In the genomic region with DNA sequence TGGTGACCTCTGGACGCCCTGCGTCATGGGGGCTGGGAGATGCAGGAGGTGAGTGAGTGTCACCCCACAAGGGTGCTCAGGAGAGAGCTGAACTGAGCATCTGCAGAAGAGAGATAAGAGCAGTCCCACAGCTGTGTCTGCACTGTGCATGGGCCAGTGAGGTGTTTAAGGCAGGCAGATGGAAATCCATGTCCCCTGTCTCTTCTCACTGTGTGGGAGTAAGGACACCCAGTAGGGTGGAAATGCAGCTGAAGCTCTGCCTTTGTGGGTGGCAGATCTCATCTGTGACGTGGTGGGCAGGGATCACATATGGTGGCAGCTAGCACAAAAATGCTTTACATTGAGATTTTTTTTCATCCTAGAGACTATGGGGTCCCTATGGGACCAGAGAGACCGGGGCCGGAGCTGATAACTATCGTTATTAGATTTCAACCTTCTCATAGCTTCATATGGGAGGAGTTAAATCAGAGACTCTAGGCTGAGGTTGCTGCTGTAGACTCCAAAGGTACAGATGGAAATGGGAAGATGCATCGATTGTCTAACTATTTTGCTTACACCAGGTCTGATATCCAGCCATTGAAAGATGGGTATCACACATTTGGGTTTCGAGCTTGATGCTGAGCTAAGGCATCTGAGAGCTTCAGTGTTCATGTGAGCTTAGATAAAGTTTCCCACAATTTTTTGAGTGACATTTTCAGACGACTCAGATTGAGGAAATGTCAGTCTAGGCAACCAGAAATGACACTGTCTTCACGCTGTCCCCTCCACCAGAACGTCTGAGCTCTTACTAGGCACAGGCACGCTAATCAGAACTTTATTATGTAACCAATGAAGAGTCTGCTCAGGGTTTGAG, we compare ENCODE assay signal across 1 cellular context.
TF ChIP-seq lines count a peak whose summit lies in the region.

No MANE protein-coding gene starts in this region.

TF ChIP-seq in K562, 482 proteins besides CTCF, POLR2A, EP300 and RAD21 (continued from another document and continues in another):
- TF ChIP-seq GABPA (tag; conservative IDR thresholded peaks at IDR 0.05; ENCODE audit: low read depth) (0 out of 2 replicates have a peak, but pooled peaks have one; percentile 33), TGIF2 (CRISPR knock-in tag; IDR thresholded peaks at IDR 0.05) (no peak), NR3C1 (CRISPR knock-in tag; IDR thresholded peaks at IDR 0.05) (no peak), IFI16 (CRISPR knock-in tag; IDR thresholded peaks at IDR 0.05) (no peak), ZNF140 (CRISPR knock-in tag; IDR thresholded peaks at IDR 0.05) (no peak), SAFB (IDR thresholded peaks at IDR 0.05; ENCODE audit: borderline replicate concordance, low read depth, low read length) (no peak), PHB2 (IDR thresholded peaks at IDR 0.05; ENCODE audit: low read depth) (peak; percentile 94), SUPT5H (IDR thresholded peaks at IDR 0.05) (no peak), FOSL1 (tag; conservative IDR thresholded peaks at IDR 0.05) (peak; percentile 84), SRSF7 (optimal IDR thresholded peaks at IDR 0.05; ENCODE audit: low read depth, low read length) (no peak), ZNF184 (CRISPR knock-in tag; IDR thresholded peaks at IDR 0.05) (no peak), RBM25 (IDR thresholded peaks at IDR 0.05; ENCODE audit: low read depth, low read length, severe bottlenecking) (no peak), SETDB1 (IDR thresholded peaks at IDR 0.05; ENCODE audit: low read length) (no peak), CSDE1 (IDR thresholded peaks at IDR 0.05) (no peak), FIP1L1 (IDR thresholded peaks at IDR 0.05; ENCODE audit: low read depth, low read length, poor library complexity, severe bottlenecking) (no peak), MYNN (IDR thresholded peaks at IDR 0.05) (peak; percentile 95), MYNN (CRISPR knock-in tag; IDR thresholded peaks at IDR 0.05) (no peak), CBX5 (IDR thresholded peaks at IDR 0.05; ENCODE audit: borderline replicate concordance, low read depth) (peak; percentile 67; the same call in 1 of the 2 replicates), PHF21A (IDR thresholded peaks at IDR 0.05; ENCODE audit: borderline replicate concordance, low read depth) (peak; percentile 97), RNF2 (IDR thresholded peaks at IDR 0.05) (peak; percentile 97), MAFF (IDR thresholded peaks at IDR 0.05; ENCODE audit: low read length) (peak; percentile 1; the same call in 1 of the 2 replicates), TEAD4 (IDR thresholded peaks at IDR 0.05; ENCODE audit: low read length) (peak; percentile 99), TEAD4 (CRISPR knock-in tag; IDR thresholded peaks at IDR 0.05; ENCODE audit: borderline replicate concordance) (no peak), CEBPG (CRISPR knock-in tag; IDR thresholded peaks at IDR 0.05) (no peak), CEBPG (tag; conservative IDR thresholded peaks at IDR 0.05 in 1 of 2, IDR thresholded peaks at IDR 0.05 in 1 of 2) (no peak), EP400 (IDR thresholded peaks at IDR 0.05) (no peak; the same call in 1 of the 2 replicates), PCBP1 (IDR thresholded peaks at IDR 0.05; ENCODE audit: low read depth, low read length, poor library complexity, severe bottlenecking) (no peak), KDM4B (IDR thresholded peaks at IDR 0.05; ENCODE audit: borderline replicate concordance in 2 of 2, low read depth in 1 of 2) (peak in 1 of 2 experiments; percentile 56; a peak in 1 of 4 replicates), KAT8 (IDR thresholded peaks at IDR 0.05; ENCODE audit: low read depth) (no peak), ELF4 (CRISPR knock-in tag; IDR thresholded peaks at IDR 0.05) (peak; percentile 67; the same call in 1 of the 2 replicates), TSC22D4 (tag; IDR thresholded peaks at IDR 0.05) (no peak), RBM14 (IDR thresholded peaks at IDR 0.05; ENCODE audit: borderline replicate concordance, insufficient read depth, low read depth, low read length) (no peak), WHSC1 (IDR thresholded peaks at IDR 0.05; ENCODE audit: low read length) (no peak), HOXB6 (CRISPR knock-in tag; IDR thresholded peaks at IDR 0.05; ENCODE audit: borderline replicate concordance) (no peak)
- TF ChIP-seq, protein P1, sequence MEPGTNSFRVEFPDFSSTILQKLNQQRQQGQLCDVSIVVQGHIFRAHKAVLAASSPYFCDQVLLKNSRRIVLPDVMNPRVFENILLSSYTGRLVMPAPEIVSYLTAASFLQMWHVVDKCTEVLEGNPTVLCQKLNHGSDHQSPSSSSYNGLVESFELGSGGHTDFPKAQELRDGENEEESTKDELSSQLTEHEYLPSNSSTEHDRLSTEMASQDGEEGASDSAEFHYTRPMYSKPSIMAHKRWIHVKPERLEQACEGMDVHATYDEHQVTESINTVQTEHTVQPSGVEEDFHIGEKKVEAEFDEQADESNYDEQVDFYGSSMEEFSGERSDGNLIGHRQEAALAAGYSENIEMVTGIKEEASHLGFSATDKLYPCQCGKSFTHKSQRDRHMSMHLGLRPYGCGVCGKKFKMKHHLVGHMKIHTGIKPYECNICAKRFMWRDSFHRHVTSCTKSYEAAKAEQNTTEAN (CRISPR knock-in tag; IDR thresholded peaks at IDR 0.05): no peak
- TF ChIP-seq, protein P2, sequence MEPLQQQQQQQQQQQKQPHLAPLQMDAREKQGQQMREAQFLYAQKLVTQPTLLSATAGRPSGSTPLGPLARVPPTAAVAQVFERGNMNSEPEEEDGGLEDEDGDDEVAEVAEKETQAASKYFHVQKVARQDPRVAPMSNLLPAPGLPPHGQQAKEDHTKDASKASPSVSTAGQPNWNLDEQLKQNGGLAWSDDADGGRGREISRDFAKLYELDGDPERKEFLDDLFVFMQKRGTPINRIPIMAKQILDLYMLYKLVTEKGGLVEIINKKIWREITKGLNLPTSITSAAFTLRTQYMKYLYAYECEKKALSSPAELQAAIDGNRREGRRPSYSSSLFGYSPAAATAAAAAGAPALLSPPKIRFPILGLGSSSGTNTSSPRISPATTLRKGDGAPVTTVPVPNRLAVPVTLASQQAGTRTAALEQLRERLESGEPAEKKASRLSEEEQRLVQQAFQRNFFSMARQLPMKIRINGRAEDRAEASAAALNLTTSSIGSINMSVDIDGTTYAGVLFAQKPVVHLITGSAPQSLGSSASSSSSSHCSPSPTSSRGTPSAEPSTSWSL (CRISPR knock-in tag; IDR thresholded peaks at IDR 0.05; ENCODE audit: borderline replicate concordance): no peak
- TF ChIP-seq, protein P3, sequence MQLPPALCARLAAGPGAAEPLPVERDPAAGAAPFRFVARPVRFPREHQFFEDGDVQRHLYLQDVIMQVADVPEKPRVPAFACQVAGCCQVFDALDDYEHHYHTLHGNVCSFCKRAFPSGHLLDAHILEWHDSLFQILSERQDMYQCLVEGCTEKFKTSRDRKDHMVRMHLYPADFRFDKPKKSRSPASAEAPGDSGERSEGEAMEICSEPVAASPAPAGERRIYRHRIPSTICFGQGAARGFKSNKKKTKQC (CRISPR knock-in tag; IDR thresholded peaks at IDR 0.05): no peak
- TF ChIP-seq, protein P4, sequence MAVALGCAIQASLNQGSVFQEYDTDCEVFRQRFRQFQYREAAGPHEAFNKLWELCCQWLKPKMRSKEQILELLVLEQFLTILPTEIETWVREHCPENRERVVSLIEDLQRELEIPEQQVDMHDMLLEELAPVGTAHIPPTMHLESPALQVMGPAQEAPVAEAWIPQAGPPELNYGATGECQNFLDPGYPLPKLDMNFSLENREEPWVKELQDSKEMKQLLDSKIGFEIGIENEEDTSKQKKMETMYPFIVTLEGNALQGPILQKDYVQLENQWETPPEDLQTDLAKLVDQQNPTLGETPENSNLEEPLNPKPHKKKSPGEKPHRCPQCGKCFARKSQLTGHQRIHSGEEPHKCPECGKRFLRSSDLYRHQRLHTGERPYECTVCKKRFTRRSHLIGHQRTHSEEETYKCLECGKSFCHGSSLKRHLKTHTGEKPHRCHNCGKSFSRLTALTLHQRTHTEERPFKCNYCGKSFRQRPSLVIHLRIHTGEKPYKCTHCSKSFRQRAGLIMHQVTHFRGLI (CRISPR knock-in tag; IDR thresholded peaks at IDR 0.05): no peak
- TF ChIP-seq, protein P5, sequence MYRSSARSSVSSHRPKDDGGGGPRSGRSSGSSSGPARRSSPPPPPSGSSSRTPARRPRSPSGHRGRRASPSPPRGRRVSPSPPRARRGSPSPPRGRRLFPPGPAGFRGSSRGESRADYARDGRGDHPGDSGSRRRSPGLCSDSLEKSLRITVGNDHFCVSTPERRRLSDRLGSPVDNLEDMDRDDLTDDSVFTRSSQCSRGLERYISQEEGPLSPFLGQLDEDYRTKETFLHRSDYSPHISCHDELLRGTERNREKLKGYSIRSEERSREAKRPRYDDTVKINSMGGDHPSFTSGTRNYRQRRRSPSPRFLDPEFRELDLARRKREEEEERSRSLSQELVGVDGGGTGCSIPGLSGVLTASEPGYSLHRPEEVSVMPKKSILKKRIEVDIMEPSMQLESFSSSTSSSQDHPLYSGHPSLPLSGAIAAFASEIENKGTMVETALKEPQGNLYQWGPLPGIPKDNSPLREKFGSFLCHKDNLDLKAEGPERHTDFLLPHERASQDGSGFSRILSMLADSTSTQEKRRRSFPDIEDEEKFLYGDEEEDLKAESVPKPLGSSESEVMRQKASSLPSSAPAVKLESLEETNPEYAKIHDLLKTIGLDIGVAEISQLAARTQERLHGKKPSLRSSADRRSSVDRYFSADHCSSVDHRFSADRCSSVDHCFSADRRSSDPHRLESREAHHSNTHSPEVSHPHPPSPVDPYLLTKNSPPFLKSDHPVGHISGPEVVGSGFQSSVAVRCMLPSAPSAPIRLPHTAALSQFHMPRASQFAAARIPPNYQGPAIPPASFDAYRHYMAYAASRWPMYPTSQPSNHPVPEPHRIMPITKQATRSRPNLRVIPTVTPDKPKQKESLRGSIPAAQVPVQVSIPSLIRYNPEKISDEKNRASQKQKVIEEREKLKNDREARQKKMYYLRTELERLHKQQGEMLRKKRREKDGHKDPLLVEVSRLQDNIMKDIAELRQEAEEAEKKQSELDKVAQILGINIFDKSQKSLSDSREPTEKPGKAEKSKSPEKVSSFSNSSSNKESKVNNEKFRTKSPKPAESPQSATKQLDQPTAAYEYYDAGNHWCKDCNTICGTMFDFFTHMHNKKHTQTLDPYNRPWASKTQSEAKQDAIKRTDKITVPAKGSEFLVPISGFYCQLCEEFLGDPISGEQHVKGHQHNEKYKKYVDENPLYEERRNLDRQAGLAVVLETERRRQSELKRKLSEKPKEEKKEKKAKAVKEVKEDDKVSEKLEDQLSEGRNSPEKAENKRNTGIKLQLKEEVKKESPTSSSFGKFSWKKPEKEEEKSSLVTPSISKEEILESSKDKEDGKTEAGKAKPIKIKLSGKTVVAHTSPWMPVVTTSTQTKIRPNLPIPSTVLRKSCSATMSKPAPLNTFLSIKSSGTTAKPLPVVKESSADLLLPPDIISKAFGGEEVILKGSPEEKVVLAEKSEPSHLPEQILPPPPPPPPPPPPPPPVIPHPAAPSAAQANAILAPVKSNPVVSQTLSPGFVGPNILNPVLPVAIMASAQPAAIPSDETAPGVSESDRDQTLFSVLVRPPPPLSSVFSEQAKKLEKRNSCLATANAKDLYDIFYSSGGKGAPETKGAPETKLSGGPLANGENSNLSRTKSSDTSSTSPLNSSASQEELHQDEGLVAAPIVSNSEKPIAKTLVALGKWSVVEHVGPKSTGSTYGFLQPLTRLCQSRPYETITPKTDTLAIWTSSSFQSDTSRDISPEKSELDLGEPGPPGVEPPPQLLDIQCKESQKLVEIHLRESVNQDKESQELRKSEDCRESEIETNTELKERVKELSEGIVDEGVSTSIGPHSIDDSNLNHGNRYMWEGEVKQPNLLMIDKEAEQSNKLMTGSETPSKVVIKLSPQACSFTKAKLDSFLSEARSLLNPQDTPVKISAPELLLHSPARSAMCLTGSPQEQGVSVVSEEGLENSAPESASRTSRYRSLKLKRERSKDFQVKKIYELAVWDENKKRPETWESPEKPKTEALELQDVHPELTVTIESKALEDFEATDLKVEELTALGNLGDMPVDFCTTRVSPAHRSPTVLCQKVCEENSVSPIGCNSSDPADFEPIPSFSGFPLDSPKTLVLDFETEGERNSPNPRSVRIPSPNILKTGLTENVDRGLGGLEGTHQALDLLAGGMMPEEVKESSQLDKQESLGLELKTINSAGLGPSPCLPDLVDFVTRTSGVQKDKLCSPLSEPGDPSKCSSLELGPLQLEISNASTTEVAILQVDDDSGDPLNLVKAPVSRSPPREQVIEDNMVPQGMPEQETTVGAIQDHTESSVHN (IDR thresholded peaks at IDR 0.05; ENCODE audit: borderline replicate concordance in 1 of 2, low read depth in 1 of 2): peak in 1 of 2 experiments; percentile 86; a peak in 2 of 4 replicates
- TF ChIP-seq, protein P6, sequence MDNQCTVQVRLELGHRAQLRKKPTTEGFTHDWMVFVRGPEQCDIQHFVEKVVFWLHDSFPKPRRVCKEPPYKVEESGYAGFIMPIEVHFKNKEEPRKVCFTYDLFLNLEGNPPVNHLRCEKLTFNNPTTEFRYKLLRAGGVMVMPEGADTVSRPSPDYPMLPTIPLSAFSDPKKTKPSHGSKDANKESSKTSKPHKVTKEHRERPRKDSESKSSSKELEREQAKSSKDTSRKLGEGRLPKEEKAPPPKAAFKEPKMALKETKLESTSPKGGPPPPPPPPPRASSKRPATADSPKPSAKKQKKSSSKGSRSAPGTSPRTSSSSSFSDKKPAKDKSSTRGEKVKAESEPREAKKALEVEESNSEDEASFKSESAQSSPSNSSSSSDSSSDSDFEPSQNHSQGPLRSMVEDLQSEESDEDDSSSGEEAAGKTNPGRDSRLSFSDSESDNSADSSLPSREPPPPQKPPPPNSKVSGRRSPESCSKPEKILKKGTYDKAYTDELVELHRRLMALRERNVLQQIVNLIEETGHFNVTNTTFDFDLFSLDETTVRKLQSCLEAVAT (IDR thresholded peaks at IDR 0.05): peak; percentile 21 to 70; a peak in 1 of 4 replicates
- TF ChIP-seq, protein P7, sequence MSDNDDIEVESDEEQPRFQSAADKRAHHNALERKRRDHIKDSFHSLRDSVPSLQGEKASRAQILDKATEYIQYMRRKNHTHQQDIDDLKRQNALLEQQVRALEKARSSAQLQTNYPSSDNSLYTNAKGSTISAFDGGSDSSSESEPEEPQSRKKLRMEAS (CRISPR knock-in tag; IDR thresholded peaks at IDR 0.05): peak; percentile 67
- TF ChIP-seq, protein P8, sequence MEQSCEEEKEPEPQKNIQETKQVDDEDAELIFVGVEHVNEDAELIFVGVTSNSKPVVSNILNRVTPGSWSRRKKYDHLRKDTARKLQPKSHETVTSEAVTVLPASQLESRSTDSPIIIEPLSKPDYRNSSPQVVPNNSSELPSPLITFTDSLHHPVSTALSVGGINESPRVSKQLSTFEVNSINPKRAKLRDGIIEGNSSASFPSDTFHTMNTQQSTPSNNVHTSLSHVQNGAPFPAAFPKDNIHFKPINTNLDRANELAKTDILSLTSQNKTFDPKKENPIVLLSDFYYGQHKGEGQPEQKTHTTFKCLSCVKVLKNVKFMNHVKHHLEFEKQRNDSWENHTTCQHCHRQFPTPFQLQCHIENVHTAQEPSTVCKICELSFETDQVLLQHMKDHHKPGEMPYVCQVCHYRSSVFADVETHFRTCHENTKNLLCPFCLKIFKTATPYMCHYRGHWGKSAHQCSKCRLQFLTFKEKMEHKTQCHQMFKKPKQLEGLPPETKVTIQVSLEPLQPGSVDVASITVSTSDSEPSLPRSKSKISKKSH (CRISPR knock-in tag; IDR thresholded peaks at IDR 0.05): no peak
- TF ChIP-seq, protein P9, sequence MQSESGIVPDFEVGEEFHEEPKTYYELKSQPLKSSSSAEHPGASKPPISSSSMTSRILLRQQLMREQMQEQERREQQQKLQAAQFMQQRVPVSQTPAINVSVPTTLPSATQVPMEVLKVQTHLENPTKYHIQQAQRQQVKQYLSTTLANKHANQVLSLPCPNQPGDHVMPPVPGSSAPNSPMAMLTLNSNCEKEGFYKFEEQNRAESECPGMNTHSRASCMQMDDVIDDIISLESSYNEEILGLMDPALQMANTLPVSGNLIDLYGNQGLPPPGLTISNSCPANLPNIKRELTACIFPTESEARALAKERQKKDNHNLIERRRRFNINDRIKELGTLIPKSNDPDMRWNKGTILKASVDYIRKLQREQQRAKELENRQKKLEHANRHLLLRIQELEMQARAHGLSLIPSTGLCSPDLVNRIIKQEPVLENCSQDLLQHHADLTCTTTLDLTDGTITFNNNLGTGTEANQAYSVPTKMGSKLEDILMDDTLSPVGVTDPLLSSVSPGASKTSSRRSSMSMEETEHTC (IDR thresholded peaks at IDR 0.05): peak; percentile 94
